Comparison of ENCODE assay signal across 9 cellular contexts in genomic region chr17:10013360-10014112, GRCh38.
DNase-seq lines count a peak whose midpoint lies in the region; ATAC-seq and TF ChIP-seq lines count a peak whose summit lies in the region.
"Had no signal": no experiment of that assay in that cellular context is flagged by ENCODE, and none has a peak within 500 bp of the region (broad histone marks: within the 10 kb centered on the region; RNA-seq: fewer than 3 reads in every experiment).

No MANE protein-coding gene starts in this region.

- no peaks in the 10 kb centered on the region for H3K27me3 Mint-ChIP-seq in stimulated activated naive B cell treated with anti-CD40 and anti-IgM and Interleukin-4, amounts not matched to agents 10 μg/mL and 1 μg/mL and 100 μg/mL, for 72 hours

- peaks cover 0 to 5% of the 10 kb centered on the region in 2 donors for H3K36me3 Mint-ChIP-seq in stimulated activated naive B cell treated with anti-CD40 and anti-IgM and Interleukin-4, amounts not matched to agents 10 μg/mL and 1 μg/mL and 100 μg/mL, for 72 hours

- no peaks in the 10 kb centered on the region for H3K9me3 Mint-ChIP-seq in stimulated activated naive B cell treated with anti-CD40 and anti-IgM and Interleukin-4, amounts not matched to agents 10 μg/mL and 1 μg/mL and 100 μg/mL, for 72 hours

- in situ Hi-C loops in G401 (cut with HindIII; ENCODE audit: low sequenced_read_pairs) = no loop called here

- peak overlapping the region; percentile 88 for H3K27ac Mint-ChIP-seq in stimulated activated naive B cell treated with anti-CD40 and anti-IgM and Interleukin-4, amounts not matched to agents 10 μg/mL and 1 μg/mL and 100 μg/mL, for 72 hours

- H3K36me3 ChIP-seq in WERI-Rb-1 = no peaks in the 10 kb centered on the region

- H3K27me3 ChIP-seq in WERI-Rb-1 (ENCODE audit: insufficient read depth, low read depth, severe bottlenecking) = no peaks in the 10 kb centered on the region

- DNase-seq in WERI-Rb-1 (peak; percentile 17), NCI-H2171 treated with DMSO at 0.1 percent for 48 hours (lab: John Stamatoyannopoulos, UW) (no peak), NCI-H446 (lab: John Stamatoyannopoulos, UW) (no peak), G401 (ENCODE audit: low spot score) (no peak), NCI-H1436 (lab: John Stamatoyannopoulos, UW) (no peak)
- peak; percentile 55 for DNase-seq in stimulated activated naive B cell treated with anti-CD40 and anti-IgM and Interleukin-4, amounts not matched to agents 10 μg/mL and 1 μg/mL and 100 μg/mL, for 72 hours
- DNase-seq: NCI-H526 treated with DMSO at 0.1 percent for 48 hours had no signal

- no peaks in the 10 kb centered on the region for H3K9me3 ChIP-seq in WERI-Rb-1 (ENCODE audit: severe bottlenecking)

- TF ChIP-seq CTCF in WERI-Rb-1 (IDR thresholded peaks at IDR 0.05; ENCODE audit: low read depth, low read length) = no peak

- peaks cover 28 to 51% of the 10 kb centered on the region in 2 donors for H3K4me1 Mint-ChIP-seq in stimulated activated naive B cell treated with anti-CD40 and anti-IgM and Interleukin-4, amounts not matched to agents 10 μg/mL and 1 μg/mL and 100 μg/mL, for 72 hours

- peak overlapping the region; percentile 57 to 64 for H3K4me3 Mint-ChIP-seq in stimulated activated naive B cell treated with anti-CD40 and anti-IgM and Interleukin-4, amounts not matched to agents 10 μg/mL and 1 μg/mL and 100 μg/mL, for 72 hours

- peak overlapping the region; percentile 60 for H3K27ac ChIP-seq in WERI-Rb-1

- no peak overlapping the region for H3K4me3 ChIP-seq in WERI-Rb-1 (ENCODE audit: low read depth, low read length)

- ATAC-seq in GM19023 (IDR thresholded peaks at IDR 0.05; ENCODE audit: unreplicated experiment) (peak; percentile 74), HG02884 (IDR thresholded peaks at IDR 0.05; ENCODE audit: unreplicated experiment) (peak; percentile 72)
- ATAC-seq in stimulated activated naive B cell treated with anti-CD40 and anti-IgM and Interleukin-4, amounts not matched to agents 10 μg/mL and 1 μg/mL and 100 μg/mL, for 72 hours (replicated peaks) = peak; percentile 83 to 86

Comparison
In these comparisons a context has a peak if more than half of its experiments do, and no peak if none do; other contexts are left out.
1. DNase-seq: peak in WERI-Rb-1 (single experiment) and stimulated activated naive B cell treated with anti-CD40 and anti-IgM and Interleukin-4, amounts not matched to agents 10 μg/mL and 1 μg/mL and 100 μg/mL, for 72 hours (single experiment); none in NCI-H2171 treated with DMSO at 0.1 percent for 48 hours (single experiment), NCI-H446 (0 of 2), G401 (single experiment) and NCI-H1436 (single experiment).
2. Peak in every context shown above with its lines, with median percentiles within 50 percentile points of each other: ATAC-seq.